1 cellular context compared by ENCODE assay signal in the genomic region with DNA sequence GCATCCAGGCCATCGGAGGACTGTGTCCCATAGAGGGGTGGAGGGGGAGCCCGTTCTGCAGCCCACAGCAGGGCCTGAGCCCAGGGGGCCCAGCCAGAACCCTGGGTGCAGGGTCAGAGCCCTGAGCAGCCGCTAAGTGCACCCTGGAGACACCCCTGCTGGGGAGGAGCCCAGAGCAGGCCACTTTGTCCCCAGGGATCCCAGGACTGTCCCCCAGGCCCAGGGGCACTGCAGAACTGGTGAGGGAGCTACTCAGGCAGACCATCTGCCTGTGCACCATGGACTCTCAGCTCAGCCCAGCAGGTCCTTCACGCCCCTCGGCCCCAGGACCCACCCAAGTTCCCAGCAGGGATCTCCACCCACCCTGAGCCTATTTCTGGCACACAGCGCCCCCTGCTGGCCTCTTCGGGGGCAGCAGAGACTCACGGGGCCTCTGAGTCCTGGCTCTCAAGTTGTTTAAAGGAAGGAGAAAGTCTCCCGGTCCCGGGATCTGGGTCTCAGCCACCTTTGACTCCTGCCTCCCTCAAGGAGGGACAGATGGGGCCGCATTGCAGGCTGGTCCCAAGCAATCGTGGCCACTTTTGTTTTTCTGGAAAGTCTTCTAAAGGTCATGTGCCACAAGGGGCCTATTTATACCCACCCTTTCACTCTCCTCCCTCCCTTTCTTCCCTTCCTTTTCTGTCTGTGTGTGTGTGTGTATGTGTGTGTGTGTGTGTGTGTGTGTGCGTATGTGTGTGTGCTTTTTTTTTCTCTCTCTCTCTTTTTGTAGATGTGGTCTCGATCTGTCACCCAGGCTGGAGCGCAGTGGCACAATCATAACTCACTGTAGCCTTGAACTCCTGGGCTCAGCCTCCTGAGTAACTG.
TF ChIP-seq lines count a peak whose summit lies in the region.

No MANE protein-coding gene starts in this region.

TF ChIP-seq in IMR-90, 13 proteins besides CTCF, POLR2A, EP300 and RAD21:
- TF ChIP-seq, protein P1, sequence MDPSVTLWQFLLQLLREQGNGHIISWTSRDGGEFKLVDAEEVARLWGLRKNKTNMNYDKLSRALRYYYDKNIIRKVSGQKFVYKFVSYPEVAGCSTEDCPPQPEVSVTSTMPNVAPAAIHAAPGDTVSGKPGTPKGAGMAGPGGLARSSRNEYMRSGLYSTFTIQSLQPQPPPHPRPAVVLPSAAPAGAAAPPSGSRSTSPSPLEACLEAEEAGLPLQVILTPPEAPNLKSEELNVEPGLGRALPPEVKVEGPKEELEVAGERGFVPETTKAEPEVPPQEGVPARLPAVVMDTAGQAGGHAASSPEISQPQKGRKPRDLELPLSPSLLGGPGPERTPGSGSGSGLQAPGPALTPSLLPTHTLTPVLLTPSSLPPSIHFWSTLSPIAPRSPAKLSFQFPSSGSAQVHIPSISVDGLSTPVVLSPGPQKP (IDR thresholded peaks at IDR 0.05; ENCODE audit: borderline replicate concordance, low read depth, low read length) = no peak
- TF ChIP-seq SMC3 (IDR thresholded peaks at IDR 0.05; ENCODE audit: low read depth, low read length) = peak; percentile 65
- no peak for TF ChIP-seq MXI1 (IDR thresholded peaks at IDR 0.05; ENCODE audit: borderline replicate concordance, low read depth, low read length)
